14 cellular contexts compared by ENCODE assay signal in genomic region chr6:137958809-137959565, GRCh38.
DNase-seq lines count a peak whose midpoint lies in the region; ATAC-seq, FAIRE-seq and TF ChIP-seq lines count a peak whose summit lies in the region.
"Had no signal": no experiment of that assay in that cellular context is flagged by ENCODE, and none has a peak within 500 bp of the region (broad histone marks: within the 10 kb centered on the region; RNA-seq: fewer than 3 reads in every experiment).

No MANE protein-coding gene starts in this region.

- FAIRE-seq in HepG2 (lab: Jason Lieb, UNC): no peak

- H3K4me1 ChIP-seq in right lobe of liver: no peaks in the 10 kb centered on the region
- H3K4me1 ChIP-seq in HepG2 (ENCODE audit: insufficient read depth, low read length): no peaks in the 10 kb centered on the region
- peaks cover 0 to 3% (median 1%) of the 10 kb centered on the region in 4 donors for H3K4me1 ChIP-seq in upper lobe of left lung
- H3K4me1 ChIP-seq: esophagus squamous epithelium had no signal

- H2AFZ ChIP-seq in HepG2 (ENCODE audit: low read length): no peak overlapping the region

- in situ Hi-C loops in HepG2 (cut with HindIII; ENCODE audit: extremely low pct_ligation_motif_present, low pct_unique_long_range_greater_than_20kb): loop anchor here (25.0 kb wide), 1 partner anchor 872 kb away; no protein-coding TSS in a partner anchor

- H3K9me3 ChIP-seq in right lobe of liver: no peaks in the 10 kb centered on the region
- H3K9me3 ChIP-seq in HepG2 (ENCODE audit: low read length): peaks cover 14% of the 10 kb centered on the region
- H3K9me3 ChIP-seq in upper lobe of left lung: peaks cover 0 to 5% (median 0%) of the 10 kb centered on the region in 4 donors
- H3K9me3 ChIP-seq: esophagus squamous epithelium, SK-N-SH, tibial nerve had no signal

- TF ChIP-seq CTCF in right lobe of liver (IDR thresholded peaks at IDR 0.05) (no peak), HepG2 (CRISPR knock-in tag; IDR thresholded peaks at IDR 0.05) (no peak), fibroblast of the aortic adventitia (IDR thresholded peaks at IDR 0.05; ENCODE audit: insufficient read depth, low read length) (no peak), upper lobe of left lung (IDR thresholded peaks at IDR 0.05) (no peak), type B pancreatic cell (conservative IDR thresholded peaks at IDR 0.05) (no peak)

- H3K27ac ChIP-seq in right lobe of liver: no peak overlapping the region
- no peak overlapping the region for H3K27ac ChIP-seq in HepG2 (ENCODE audit: extremely low read length, insufficient read depth, low read length)
- peak overlapping the region in 3 of 4 donors; percentile 61 to 73 (median 72) for H3K27ac ChIP-seq in upper lobe of left lung
- H3K27ac ChIP-seq: esophagus squamous epithelium, tibial nerve had no signal

- H3K4me3 ChIP-seq in right lobe of liver: no peak overlapping the region
- no peak overlapping the region for H3K4me3 ChIP-seq in HepG2 (replicated peaks in 1 of 3; ENCODE audit: insufficient read depth in 1 of 3, low read depth in 2 of 3, low read length in 3 of 3)
- no peak overlapping the region for H3K4me3 ChIP-seq in fibroblast of the aortic adventitia (ENCODE audit: low read depth, low read length)
- no peak overlapping the region for H3K4me3 ChIP-seq in upper lobe of left lung
- H3K4me3 ChIP-seq: esophagus squamous epithelium, tibial nerve had no signal

- 68% methylated on average over 5 of the region's 5 CpGs for WGBS in right lobe of liver (ENCODE audit: insufficient coverage, low coverage, low lambda C conversion rate, missing lambda C conversion rate)
- WGBS in HepG2 (ENCODE audit: low lambda C conversion rate): 45% methylated on average over 5 of the region's 5 CpGs
- WGBS in upper lobe of left lung, 2 donors: 69 to 76% methylated on average over 5 of the region's 5 CpGs

- H3K9me3 Mint-ChIP-seq in type B pancreatic cell: peaks cover 8% of the 10 kb centered on the region

- intact Hi-C loops in right lobe of liver (cut with DNase I): no loop called here
- intact Hi-C loops in HepG2 (cut with micrococcal nuclease; ENCODE audit: unreplicated experiment): no loop called here

- H3K79me2 ChIP-seq in HepG2 (ENCODE audit: insufficient read depth, low read length): no peaks in the 10 kb centered on the region

- no peaks in the 10 kb centered on the region for H4K20me1 ChIP-seq in HepG2 (ENCODE audit: insufficient read depth, low read length)

- H3K27me3 ChIP-seq in right lobe of liver (no peaks in the 10 kb centered on the region), HepG2 (ENCODE audit: control insufficient read depth in 1 of 2, insufficient read depth in 2 of 2, low read length in 2 of 2) (peaks cover 0 to 6% of the 10 kb centered on the region in 2 experiments; a peak in 1 of 5 replicates), upper lobe of left lung (no peaks in the 10 kb centered on the region)
- H3K27me3 ChIP-seq: esophagus squamous epithelium, tibial nerve had no signal

- H3K4me2 ChIP-seq in HepG2 (ENCODE audit: low read depth, low read length): no peak overlapping the region
- H3K4me2 ChIP-seq: SK-N-SH had no signal

- H3K27me3 Mint-ChIP-seq in type B pancreatic cell: no peaks in the 10 kb centered on the region

- H3K4me1 Mint-ChIP-seq in type B pancreatic cell (ENCODE audit: unreplicated experiment): no peaks in the 10 kb centered on the region

- H3K36me3 Mint-ChIP-seq in type B pancreatic cell: no peaks in the 10 kb centered on the region

- POLR2A ChIA-PET in HepG2 (lab: Yijun Ruan, JAX): no interaction called here

- TF ChIP-seq EP300 in HepG2 (IDR thresholded peaks at IDR 0.05; ENCODE audit: low read depth in 2 of 2, low read length in 2 of 2) (no peak), HepG2 (CRISPR knock-in tag; IDR thresholded peaks at IDR 0.05; ENCODE audit: borderline replicate concordance) (no peak), upper lobe of left lung (IDR thresholded peaks at IDR 0.05) (no peak)

- no peak for DNase-seq in right lobe of liver
- DNase-seq in HepG2 (ENCODE audit: low spot score): no peak
- peak; percentile 83 for DNase-seq in SIG-M5 (lab: John Stamatoyannopoulos, UW)
- peak; percentile 70 for DNase-seq in fibroblast of the aortic adventitia (ENCODE audit: low read depth)
- DNase-seq in upper lobe of left lung: peak in 1 of 2 donors; percentile 46
- DNase-seq in NCI-H526 treated with DMSO at 0.1 percent for 48 hours (lab: John Stamatoyannopoulos, UW): no peak
- no peak for DNase-seq in type B pancreatic cell (ENCODE audit: extremely low spot score, unreplicated experiment)
- DNase-seq: activated effector memory CD4-positive, alpha-beta T cell treated with Interleukin-2 at 50 U/mL for 16 hours; Calu3; esophagus squamous epithelium; retina; SK-N-SH had no signal

- ATAC-seq in right lobe of liver (peak; percentile 45 to 57 (median 49)), HepG2 (no peak), upper lobe of left lung (ENCODE audit: low FRiP score in 2 of 2) (peak; percentile 70 to 85), HG02798 (IDR thresholded peaks at IDR 0.05; ENCODE audit: poor library complexity, unreplicated experiment) (no peak)

- no peak for TF ChIP-seq RAD21 in HepG2 (CRISPR knock-in tag; IDR thresholded peaks at IDR 0.05)

- CTCF ChIA-PET in HepG2 (lab: Yijun Ruan, JAX; ENCODE audit: low intra/inter-chr PET ratio, low total read pairs): no interaction called here

- no peak for TF ChIP-seq POLR2A in right lobe of liver (IDR thresholded peaks at IDR 0.05)
- TF ChIP-seq POLR2A in HepG2 (IDR thresholded peaks at IDR 0.05; ENCODE audit: insufficient read depth in 1 of 2, low read depth in 2 of 2, low read length in 2 of 2): no peak
- TF ChIP-seq POLR2A in upper lobe of left lung (IDR thresholded peaks at IDR 0.05): no peak

- H3K36me3 ChIP-seq in right lobe of liver: no peaks in the 10 kb centered on the region
- no peaks in the 10 kb centered on the region for H3K36me3 ChIP-seq in HepG2 (replicated peaks in 1 of 2; ENCODE audit: control insufficient read depth in 1 of 2, insufficient read depth in 2 of 2, low read length in 2 of 2)
- H3K36me3 ChIP-seq in upper lobe of left lung: no peaks in the 10 kb centered on the region
- H3K36me3 ChIP-seq: esophagus squamous epithelium, tibial nerve had no signal

- H3K27ac Mint-ChIP-seq in type B pancreatic cell: no peak overlapping the region

- no peak overlapping the region for H3K9ac ChIP-seq in HepG2 (ENCODE audit: insufficient read depth, low read depth, low read length)
- H3K9ac ChIP-seq: SK-N-SH had no signal

- BruUV-seq in HepG2 (replicated peaks; lab: Mats Ljungman, UMichigan): no TSS peak

- H3K4me3 Mint-ChIP-seq in type B pancreatic cell: no peak overlapping the region

TF ChIP-seq in HepG2, 621 proteins besides CTCF, POLR2A, EP300 and RAD21 (continues in another document):
- no peak for TF ChIP-seq PREB (CRISPR knock-in tag; IDR thresholded peaks at IDR 0.05)
- TF ChIP-seq ZNF557 (CRISPR knock-in tag; IDR thresholded peaks at IDR 0.05): no peak
- TF ChIP-seq ZNF34 (CRISPR knock-in tag; IDR thresholded peaks at IDR 0.05; ENCODE audit: borderline replicate concordance): no peak
- no peak for TF ChIP-seq ZNF580 (CRISPR knock-in tag; IDR thresholded peaks at IDR 0.05; ENCODE audit: borderline replicate concordance, low read depth)
- no peak for TF ChIP-seq MIER2 (CRISPR knock-in tag; IDR thresholded peaks at IDR 0.05)
- no peak for TF ChIP-seq ZNF501 (CRISPR knock-in tag; IDR thresholded peaks at IDR 0.05)
- no peak for TF ChIP-seq REL (CRISPR knock-in tag; conservative IDR thresholded peaks at IDR 0.05)
- no peak for TF ChIP-seq ZNF225 (CRISPR knock-in tag; IDR thresholded peaks at IDR 0.05)
- TF ChIP-seq GATA4 (IDR thresholded peaks at IDR 0.05; ENCODE audit: borderline replicate concordance, low read depth): no peak
- no peak for TF ChIP-seq ZMAT3 (CRISPR knock-in tag; conservative IDR thresholded peaks at IDR 0.05)
- no peak for TF ChIP-seq KMT2B (CRISPR knock-in tag; IDR thresholded peaks at IDR 0.05)
- no peak for TF ChIP-seq ZBTB3 (CRISPR knock-in tag; IDR thresholded peaks at IDR 0.05; ENCODE audit: borderline replicate concordance, low read depth)
- no peak for TF ChIP-seq HDAC6 (IDR thresholded peaks at IDR 0.05; ENCODE audit: low read depth, low read length)
- TF ChIP-seq BATF2 (CRISPR knock-in tag; IDR thresholded peaks at IDR 0.05): no peak
- no peak for TF ChIP-seq ZBTB1 (CRISPR knock-in tag; IDR thresholded peaks at IDR 0.05; ENCODE audit: borderline replicate concordance)

Comparison
In these comparisons a context has a peak if more than half of its experiments do, and no peak if none do; other contexts are left out.
1. ATAC-seq: peak in right lobe of liver (4 of 4) and upper lobe of left lung (2 of 2); none in HepG2 (single experiment) and HG02798 (single experiment).
2. DNase-seq: peak in SIG-M5 (single experiment) and fibroblast of the aortic adventitia (single experiment); none in right lobe of liver (0 of 3), HepG2 (single experiment), NCI-H526 treated with DMSO at 0.1 percent for 48 hours (single experiment) and type B pancreatic cell (single experiment).
3. H3K27ac ChIP-seq: peak in upper lobe of left lung (3 of 4); none in right lobe of liver (0 of 3) and HepG2 (single experiment).